In genomic region chr2:7672027-7672684, GRCh38 we compare ENCODE assay signal across 8 cellular contexts.
DNase-seq lines count a peak whose midpoint lies in the region; ATAC-seq and TF ChIP-seq lines count a peak whose summit lies in the region.

No MANE protein-coding gene starts in this region.

- TF ChIP-seq CTCF in fibroblast of mammary gland (conservative IDR thresholded peaks at IDR 0.05; ENCODE audit: control insufficient read depth, insufficient read depth, low read depth, low read length) (peak; percentile 82), psoas muscle (IDR thresholded peaks at IDR 0.05) (peak; percentile 41)

- no peak overlapping the region for H3K4me3 ChIP-seq in fibroblast of mammary gland (ENCODE audit: control insufficient read depth, low read depth, low read length)
- H3K4me3 ChIP-seq in psoas muscle = no peak overlapping the region

- peak; percentile 87 for ATAC-seq in activated CD8-positive, alpha-beta memory T cell treated with anti-CD3 and anti-CD28 coated beads, Interleukin-2, amount 10 ng/mL, durations not matched to agents 7 days and 5 days
- ATAC-seq in psoas muscle = no peak
- ATAC-seq in HG03175 (IDR thresholded peaks at IDR 0.05; ENCODE audit: unreplicated experiment) = no peak

- peaks cover 47% of the 10 kb centered on the region for H3K4me1 Mint-ChIP-seq in activated CD8-positive, alpha-beta memory T cell treated with anti-CD3 and anti-CD28 coated beads, Interleukin-2, amount 10 ng/mL, durations not matched to agents 7 days and 5 days

- no peaks in the 10 kb centered on the region for H3K27me3 Mint-ChIP-seq in activated CD8-positive, alpha-beta memory T cell treated with anti-CD3 and anti-CD28 coated beads, Interleukin-2, amount 10 ng/mL, durations not matched to agents 7 days and 5 days

- peak overlapping the region; percentile 45 for H3K4me3 Mint-ChIP-seq in activated CD8-positive, alpha-beta memory T cell treated with anti-CD3 and anti-CD28 coated beads, Interleukin-2, amount 10 ng/mL, durations not matched to agents 7 days and 5 days

- H3K27ac ChIP-seq in psoas muscle = no peak overlapping the region

- no peaks in the 10 kb centered on the region for H3K4me1 ChIP-seq in psoas muscle

- intact Hi-C loops in psoas muscle (cut with DNase I) = loop anchor here in 1 of 2 donors (5.0 kb wide), 1 partner anchor 575 kb away; no protein-coding TSS in a partner anchor

- H3K9me3 Mint-ChIP-seq in activated CD8-positive, alpha-beta memory T cell treated with anti-CD3 and anti-CD28 coated beads, Interleukin-2, amount 10 ng/mL, durations not matched to agents 7 days and 5 days (ENCODE audit: low read depth) = peaks cover 6% of the 10 kb centered on the region

- H3K36me3 Mint-ChIP-seq in activated CD8-positive, alpha-beta memory T cell treated with anti-CD3 and anti-CD28 coated beads, Interleukin-2, amount 10 ng/mL, durations not matched to agents 7 days and 5 days = peaks cover 42% of the 10 kb centered on the region

- no peaks in the 10 kb centered on the region for H3K9me3 ChIP-seq in psoas muscle

- H3K27me3 ChIP-seq in psoas muscle (ENCODE audit: insufficient read depth in 3 of 3, low read length in 2 of 3) = no peaks in the 10 kb centered on the region

- CTCF ChIA-PET in activated CD8-positive, alpha-beta memory T cell treated with anti-CD3 and anti-CD28 coated beads, Interleukin-2, amount 10 ng/mL, durations not matched to agents 7 days and 5 days (lab: Charles Lee) = interaction anchor here (0.6 to 4.0 kb wide), 40 partner anchors 9 to 248 kb away, joined by 3 to 31 read pairs (median 4); no protein-coding TSS in a partner anchor

- H3K36me3 ChIP-seq in psoas muscle (ENCODE audit: insufficient read depth in 1 of 2, low read depth in 1 of 2) = no peaks in the 10 kb centered on the region

- DNase-seq in ELF-1 (ENCODE audit: low read depth, low spot score) (peak; percentile 88), NCI-H1694 (lab: John Stamatoyannopoulos, UW) (peak; percentile 94), fibroblast of mammary gland (ENCODE audit: low read depth) (peak; percentile 68), psoas muscle (peak in 1 of 2 donors; percentile 24), KG1 (lab: John Stamatoyannopoulos, UW) (no peak), NCI-H510A treated with DMSO at 0.1 percent for 48 hours (lab: John Stamatoyannopoulos, UW) (no peak)
- peak; percentile 79 for DNase-seq in activated CD8-positive, alpha-beta memory T cell treated with anti-CD3 and anti-CD28 coated beads, Interleukin-2, amount 10 ng/mL, durations not matched to agents 7 days and 5 days

- 83 to 89% (median 88%) methylated on average over 8 of the region's 8 CpGs for WGBS in psoas muscle, 3 donors

- H3K27ac Mint-ChIP-seq in activated CD8-positive, alpha-beta memory T cell treated with anti-CD3 and anti-CD28 coated beads, Interleukin-2, amount 10 ng/mL, durations not matched to agents 7 days and 5 days = peak overlapping the region; percentile 94

Comparison
In these comparisons a context has a peak if more than half of its experiments do, and no peak if none do; other contexts are left out.
1. DNase-seq: peak in ELF-1 (single experiment), NCI-H1694 (single experiment), activated CD8-positive, alpha-beta memory T cell treated with anti-CD3 and anti-CD28 coated beads, Interleukin-2, amount 10 ng/mL, durations not matched to agents 7 days and 5 days (single experiment) and fibroblast of mammary gland (single experiment); none in KG1 (single experiment) and NCI-H510A treated with DMSO at 0.1 percent for 48 hours (single experiment).